8 cellular contexts compared by ENCODE assay signal in genomic region chr10:43437141-43437860, GRCh38. TPM values are rescaled to one million over a fixed set of nuclear protein-coding genes. Genes with fewer than 3 reads are reported as not detected.
DNase-seq lines count a peak whose midpoint lies in the region; ATAC-seq and TF ChIP-seq lines count a peak whose summit lies in the region.

No MANE protein-coding gene starts in this region.

- CTCF ChIA-PET in activated B cell treated with CpG ODN at 0.5 μM for 24 hours (lab: Charles Lee), result interaction anchor here (0.8 to 1.6 kb wide), 3 partner anchors 15 to 47 kb away, joined by 3 to 4 read pairs (median 4); no protein-coding TSS in a partner anchor

- no peaks in the 10 kb centered on the region for H3K9me3 Mint-ChIP-seq in activated B cell treated with CpG ODN at 0.5 μM for 24 hours

- peaks cover 35% of the 10 kb centered on the region for H3K4me1 Mint-ChIP-seq in activated B cell treated with CpG ODN at 0.5 μM for 24 hours

- DNase-seq in H7 (no peak), activated B cell treated with CpG ODN at 0.5 μM for 24 hours (no peak), Right ventricle myocardium superior (no peak), sciatic nerve (ENCODE audit: low spot score) (peak; percentile 67), NCI-H2196 treated with DMSO at 0.1 percent for 48 hours (lab: John Stamatoyannopoulos, UW; ENCODE audit: unreplicated experiment) (no peak), NCI-H146 treated with DMSO at 0.1 percent for 48 hours (lab: John Stamatoyannopoulos, UW; ENCODE audit: unreplicated experiment) (no peak), NCI-H1105 treated with DMSO at 0.1 percent for 48 hours (lab: John Stamatoyannopoulos, UW) (no peak)
- no peak for DNase-seq in stimulated activated CD4-positive, alpha-beta T cell treated with anti-CD3 and anti-CD28 coated beads, Interleukin-2, amount 100 ng/mL, for 24 hours

- no peaks in the 10 kb centered on the region for H3K36me3 ChIP-seq in H7 (replicated peaks; ENCODE audit: control insufficient read depth, insufficient read depth, low read length)

- H3K27me3 ChIP-seq in H7 (ENCODE audit: control insufficient read depth, insufficient read depth, low read length), result no peaks in the 10 kb centered on the region

- peaks cover 5% of the 10 kb centered on the region for H3K36me3 Mint-ChIP-seq in activated B cell treated with CpG ODN at 0.5 μM for 24 hours (ENCODE audit: low read depth)

- no peaks in the 10 kb centered on the region for H3K27me3 Mint-ChIP-seq in activated B cell treated with CpG ODN at 0.5 μM for 24 hours

- peak overlapping the region; percentile 83 for H3K4me3 ChIP-seq in H7 (ENCODE audit: insufficient read depth, low read depth, low read length)

- H3K4me3 Mint-ChIP-seq in activated B cell treated with CpG ODN at 0.5 μM for 24 hours, result peak overlapping the region; percentile 91

- ATAC-seq in activated B cell treated with CpG ODN at 0.5 μM for 24 hours (ENCODE audit: low read depth), result peak; percentile 81
- ATAC-seq in Right ventricle myocardium superior (ENCODE audit: poor library complexity), result peak; percentile 6
- peak; percentile 16 for ATAC-seq in sciatic nerve

- POLR2A ChIA-PET in activated B cell treated with CpG ODN at 0.5 μM for 24 hours (lab: Charles Lee), result interaction anchor here (0.6 to 3.9 kb wide), 14 partner anchors 10 to 655 kb away, joined by 3 to 44 read pairs (median 5); partner anchors contain the start of genes BMS1 and HNRNPF

- no peak for TF ChIP-seq CTCF in activated B cell treated with CpG ODN at 0.5 μM for 24 hours (IDR thresholded peaks at IDR 0.05)

- H3K27ac Mint-ChIP-seq in activated B cell treated with CpG ODN at 0.5 μM for 24 hours, result peak overlapping the region; percentile 95

- intact Hi-C loops in activated B cell treated with CpG ODN at 0.5 μM for 24 hours (cut with micrococcal nuclease) (loop anchor here (1.0 kb wide), 1 partner anchor 299 kb away; the partner anchor contains the start of gene CSGALNACT2), Right ventricle myocardium superior (cut with DNase I) (no loop called here), sciatic nerve (cut with DNase I) (no loop called here)

RNA-seq across cellular contexts. Expression of gene ZNF487, which starts 0.4 kb away (rescaled TPM):
- 2.7 and 4.9 TPM in 2 replicates for total RNA-seq in H7 (2014; rRNA removed; shearing (Covaris generic))
- total RNA-seq in activated B cell treated with CpG ODN at 0.5 μM for 24 hours (2.9 and 3.4 TPM in 2 replicates), Right ventricle myocardium superior (2.0 TPM), sciatic nerve (14.3 TPM)

RNA-seq across cellular contexts. Expression of gene HNRNPF, which starts 28.3 kb away (rescaled TPM):
- total RNA-seq in H7 (2014; rRNA removed; shearing (Covaris generic)), result 328 and 342 TPM in 2 replicates
- total RNA-seq in activated B cell treated with CpG ODN at 0.5 μM for 24 hours, result 253 and 255 TPM in 2 replicates
- 77.5 TPM for total RNA-seq in Right ventricle myocardium superior
- total RNA-seq in sciatic nerve, result 130 TPM

Comparison
In these comparisons a context has a peak if more than half of its experiments do, and no peak if none do; other contexts are left out.
1. ATAC-seq: peak in every context shown above with its lines; median percentile 81 in activated B cell treated with CpG ODN at 0.5 μM for 24 hours; 16 in sciatic nerve; 6 in Right ventricle myocardium superior.